ENCODE assay signal across 31 cellular contexts in genomic region chr18:24461996-24462395, GRCh38. TPM values are rescaled to one million over a fixed set of nuclear protein-coding genes. Genes with fewer than 3 reads are reported as not detected.
"Had no signal": no experiment of that assay in that cellular context is flagged by ENCODE, and none has a peak within 500 bp of the region (broad histone marks: within the 10 kb centered on the region; RNA-seq: fewer than 3 reads in every experiment).

No MANE protein-coding gene starts in this region.

- H3K36me3 Mint-ChIP-seq: activated CD8-positive, alpha-beta memory T cell treated with anti-CD3 and anti-CD28 coated beads, Interleukin-2, amount 10 ng/mL, durations not matched to agents 7 days and 5 days; type B pancreatic cell had no signal

- H3K4me2 ChIP-seq: smooth muscle cell had no signal

- H3K27ac Mint-ChIP-seq: activated B cell treated with CpG ODN at 0.5 μM for 24 hours; activated CD4-positive, alpha-beta T cell treated with anti-CD3 and anti-CD28 coated beads for 36 hours; activated CD8-positive, alpha-beta memory T cell treated with anti-CD3 and anti-CD28 coated beads, Interleukin-2, amount 10 ng/mL, durations not matched to agents 7 days and 5 days; activated CD8-positive, alpha-beta T cell treated with anti-CD3 and anti-CD28 coated beads for 36 hours; activated naive CD8-positive, alpha-beta T cell treated with anti-CD3 and anti-CD28 coated beads, Interleukin-2, amount 50 U/mL, for 24 hours; nephron; stimulated activated naive B cell treated with anti-CD40 and anti-IgM and Interleukin-4, amounts not matched to agents 10 μg/mL and 1 μg/mL and 100 μg/mL, for 72 hours; type B pancreatic cell had no signal

- H3K9me3 ChIP-seq: body of pancreas, sigmoid colon had no signal

- H3K4me1 ChIP-seq: body of pancreas, sigmoid colon had no signal

- H3K27ac ChIP-seq: body of pancreas, cardiac muscle cell, sigmoid colon, SK-N-MC had no signal

- H3K36me3 ChIP-seq: cardiac muscle cell, sigmoid colon had no signal

- H3K4me3 Mint-ChIP-seq: activated B cell treated with CpG ODN at 0.5 μM for 24 hours; activated CD4-positive, alpha-beta T cell treated with anti-CD3 and anti-CD28 coated beads for 36 hours; activated CD8-positive, alpha-beta memory T cell treated with anti-CD3 and anti-CD28 coated beads, Interleukin-2, amount 10 ng/mL, durations not matched to agents 7 days and 5 days; activated CD8-positive, alpha-beta T cell treated with anti-CD3 and anti-CD28 coated beads for 36 hours; activated naive CD8-positive, alpha-beta T cell treated with anti-CD3 and anti-CD28 coated beads, Interleukin-2, amount 50 U/mL, for 24 hours; nephron; stimulated activated naive B cell treated with anti-CD40 and anti-IgM and Interleukin-4, amounts not matched to agents 10 μg/mL and 1 μg/mL and 100 μg/mL, for 72 hours; type B pancreatic cell had no signal

- H3K4me3 ChIP-seq: body of pancreas, cardiac muscle cell, lung, sigmoid colon, SK-N-MC, smooth muscle cell had no signal

- H3K27me3 ChIP-seq: body of pancreas, cardiac muscle cell, sigmoid colon had no signal

- ATAC-seq: activated CD4-positive, alpha-beta T cell treated with anti-CD3 and anti-CD28 coated beads for 36 hours; activated CD8-positive, alpha-beta memory T cell treated with anti-CD3 and anti-CD28 coated beads, Interleukin-2, amount 10 ng/mL, durations not matched to agents 7 days and 5 days; activated CD8-positive, alpha-beta T cell treated with anti-CD3 and anti-CD28 coated beads for 36 hours; activated naive CD8-positive, alpha-beta T cell treated with anti-CD3 and anti-CD28 coated beads, Interleukin-2, amount 50 U/mL, for 24 hours; body of pancreas; left lobe of liver; stimulated activated naive B cell treated with anti-CD40 and anti-IgM and Interleukin-4, amounts not matched to agents 10 μg/mL and 1 μg/mL and 100 μg/mL, for 72 hours had no signal

- DNase-seq: activated B cell treated with CpG ODN at 0.5 μM for 24 hours; activated CD4-positive, alpha-beta T cell treated with anti-CD3 and anti-CD28 coated beads for 36 hours; activated CD8-positive, alpha-beta memory T cell treated with anti-CD3 and anti-CD28 coated beads, Interleukin-2, amount 10 ng/mL, durations not matched to agents 7 days and 5 days; activated CD8-positive, alpha-beta T cell treated with anti-CD3 and anti-CD28 coated beads for 36 hours; activated naive CD4-positive, alpha-beta T cell; activated naive CD8-positive, alpha-beta T cell treated with anti-CD3 and anti-CD28 coated beads, Interleukin-2, amount 50 U/mL, for 24 hours; activated T-cell treated with anti-CD3 and anti-CD28 coated beads for 4 hours; anterior cingulate cortex; body of pancreas; effector CD4-positive, alpha-beta T cell; foreskin fibroblast; occipital lobe; retina; SHP77 treated with DMSO at 0.1 percent for 48 hours; sigmoid colon; stimulated activated CD4-positive, alpha-beta T cell treated with anti-CD3 and anti-CD28 coated beads, Interleukin-2, amount 100 ng/mL, for 48 hours; stimulated activated CD8-positive, alpha-beta memory T cell treated with anti-CD3 and anti-CD28 coated beads, Interleukin-4, amount 100 ng/mL, for 48 hours; stimulated activated naive B cell treated with anti-CD40 and anti-IgM and Interleukin-4, amounts not matched to agents 10 μg/mL and 1 μg/mL and 100 μg/mL, for 72 hours; SW 1271 had no signal

- H3K9me3 Mint-ChIP-seq: activated B cell treated with CpG ODN at 0.5 μM for 24 hours; activated CD8-positive, alpha-beta T cell treated with anti-CD3 and anti-CD28 coated beads for 36 hours; activated naive CD8-positive, alpha-beta T cell treated with anti-CD3 and anti-CD28 coated beads, Interleukin-2, amount 50 U/mL, for 24 hours; nephron; stimulated activated naive B cell treated with anti-CD40 and anti-IgM and Interleukin-4, amounts not matched to agents 10 μg/mL and 1 μg/mL and 100 μg/mL, for 72 hours; type B pancreatic cell had no signal

- H3K27me3 Mint-ChIP-seq: activated CD8-positive, alpha-beta memory T cell treated with anti-CD3 and anti-CD28 coated beads, Interleukin-2, amount 10 ng/mL, durations not matched to agents 7 days and 5 days; activated naive CD8-positive, alpha-beta T cell treated with anti-CD3 and anti-CD28 coated beads, Interleukin-2, amount 50 U/mL, for 24 hours; type B pancreatic cell had no signal

- H3K4me1 Mint-ChIP-seq: activated B cell treated with CpG ODN at 0.5 μM for 24 hours, nephron had no signal

RNA-seq across cellular contexts. Expression of gene HRH4, which starts 1.6 kb away (rescaled TPM):
- total RNA-seq: activated B cell treated with CpG ODN at 0.5 μM for 24 hours; activated CD8-positive, alpha-beta memory T cell treated with anti-CD3 and anti-CD28 coated beads, Interleukin-2, amount 10 ng/mL, durations not matched to agents 7 days and 5 days; activated CD8-positive, alpha-beta T cell treated with anti-CD3 and anti-CD28 coated beads for 36 hours; body of pancreas; chondrocyte; glomerular endothelial cell; kidney epithelial cell; occipital lobe; posterior vena cava; smooth muscle cell; temporal lobe had no signal
- polyA plus RNA-seq: cardiac muscle cell, smooth muscle cell had no signal
